Comparison of ENCODE assay signal across 18 cellular contexts in the genomic region with DNA sequence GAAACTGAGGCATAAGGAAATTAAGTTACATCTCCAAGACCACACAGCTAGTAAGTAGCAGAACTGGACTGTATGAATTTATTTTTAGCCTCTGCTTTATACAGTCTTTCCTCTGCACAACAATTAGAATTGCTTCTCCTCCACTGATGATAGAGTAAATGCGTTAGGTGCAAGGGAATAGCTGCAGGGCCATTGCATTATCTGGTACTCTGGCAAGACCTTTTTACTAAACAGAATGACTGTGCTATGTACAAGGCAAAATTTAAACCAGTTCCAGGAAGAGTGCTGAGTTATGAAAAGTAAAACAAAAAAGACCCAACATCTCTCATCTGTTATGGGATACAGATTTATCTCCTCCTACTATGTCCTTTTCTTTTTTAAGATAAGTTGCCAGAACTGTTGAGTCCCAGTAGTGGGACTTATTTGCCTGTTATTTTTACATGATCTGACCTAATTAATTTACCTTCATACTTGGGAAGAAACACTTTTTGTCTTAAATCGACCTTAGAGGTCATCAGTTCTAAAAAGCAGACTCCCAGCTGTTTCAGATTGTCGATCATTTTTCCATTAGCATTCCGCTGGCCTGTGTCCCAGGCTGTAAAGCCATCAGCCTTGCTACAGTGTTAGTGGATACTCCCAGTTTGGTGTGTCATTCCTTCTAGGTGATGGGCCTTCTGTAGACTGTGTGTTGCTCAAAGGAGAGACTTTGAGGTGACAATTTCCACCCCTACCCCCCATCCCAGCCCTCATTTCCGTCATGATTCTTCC.
A peak's percentile ranks its signal among the peaks of the same experiment; 100 is the strongest.
DNase-seq lines count a peak whose midpoint lies in the region; ATAC-seq, FAIRE-seq and TF ChIP-seq lines count a peak whose summit lies in the region.
"Had no signal": no experiment of that assay in that cellular context is flagged by ENCODE, and none has a peak within 500 bp of the region (broad histone marks: within the 10 kb centered on the region; RNA-seq: fewer than 3 reads in every experiment).

No MANE protein-coding gene starts in this region.

- H3K9me3 Mint-ChIP-seq in activated CD4-positive, alpha-beta T cell treated with anti-CD3 and anti-CD28 coated beads, Interleukin-2, amount 10 ng/mL, durations not matched to agents 24 days and 14 days = no peaks in the 10 kb centered on the region
- H3K9me3 Mint-ChIP-seq in CD4-positive, alpha-beta memory T cell = no peaks in the 10 kb centered on the region
- H3K9me3 Mint-ChIP-seq: H9 had no signal

- CTCF ChIA-PET in CD4-positive, alpha-beta memory T cell (lab: Charles Lee; ENCODE audit: partially characterized antibody) = no interaction called here

- H3K9me3 ChIP-seq in SK-N-MC (ENCODE audit: low read depth, low read length) (no peaks in the 10 kb centered on the region), pancreas (no peaks in the 10 kb centered on the region), aorta (ENCODE audit: control insufficient read depth, low read length) (peaks cover 1% of the 10 kb centered on the region)
- no peaks in the 10 kb centered on the region for H3K9me3 ChIP-seq in CD4-positive, alpha-beta memory T cell (ENCODE audit: control insufficient read depth in 1 of 2, low read length in 2 of 2)
- H3K9me3 ChIP-seq: BLaER1 treated with 17β-estradiol and CSF1 and Interleukin-3, amounts not matched to agents 10 nM and 100 nM had no signal

- H3K36me3 Mint-ChIP-seq in activated CD4-positive, alpha-beta T cell treated with anti-CD3 and anti-CD28 coated beads, Interleukin-2, amount 10 ng/mL, durations not matched to agents 24 days and 14 days (ENCODE audit: low read depth) = no peaks in the 10 kb centered on the region
- no peaks in the 10 kb centered on the region for H3K36me3 Mint-ChIP-seq in CD4-positive, alpha-beta memory T cell
- H3K36me3 Mint-ChIP-seq: CD8-positive, alpha-beta memory T cell; IgD-negative memory B cell had no signal

- H3K9ac ChIP-seq in SK-N-MC (ENCODE audit: insufficient read length) = peak overlapping the region; percentile 39
- H3K9ac ChIP-seq: BLaER1 treated with 17β-estradiol and CSF1 and Interleukin-3, amounts not matched to agents 10 nM and 100 nM had no signal

- peak; percentile 29 for DNase-seq in AG08395 (ENCODE audit: low spot score)
- DNase-seq in EH (ENCODE audit: low read depth) = peak; percentile 22
- peak; percentile 62 for DNase-seq in SK-N-MC (ENCODE audit: low read depth, low spot score)
- peak; percentile 40 for DNase-seq in myocyte (ENCODE audit: low read depth)
- no peak for DNase-seq in activated CD4-positive, alpha-beta T cell treated with anti-CD3 and anti-CD28 coated beads, Interleukin-2, amount 10 ng/mL, durations not matched to agents 24 days and 14 days
- no peak for DNase-seq in pancreas
- DNase-seq in aorta = no peak
- DNase-seq in CD4-positive, alpha-beta memory T cell = no peak
- DNase-seq: 8988T; CD8-positive, alpha-beta memory T cell; COR-L47; GDM1; GOT3; H9; KBM-7 had no signal

- ATAC-seq in pancreas (no peak), aorta (ENCODE audit: low FRiP score) (no peak)
- ATAC-seq: HepG2 had no signal

- H3K27me3 ChIP-seq in pancreas (no peaks in the 10 kb centered on the region), aorta (ENCODE audit: control insufficient read depth in 1 of 2, insufficient read depth in 2 of 2, low read length in 1 of 2) (no peaks in the 10 kb centered on the region)
- H3K27me3 ChIP-seq in CD4-positive, alpha-beta memory T cell (ENCODE audit: insufficient read depth, low read length) = no peaks in the 10 kb centered on the region
- H3K27me3 ChIP-seq: BLaER1 treated with 17β-estradiol and CSF1 and Interleukin-3, amounts not matched to agents 10 nM and 100 nM had no signal

- no peak for TF ChIP-seq CTCF in pancreas (IDR thresholded peaks at IDR 0.05)

- WGBS in pancreas, 2 donors = 68 to 74% methylated on average over 5 of the region's 5 CpGs
- WGBS in aorta, 2 donors = 56 to 69% methylated on average over 5 of the region's 5 CpGs

- H3K36me3 ChIP-seq in SK-N-MC (ENCODE audit: insufficient read depth, low read length) = no peaks in the 10 kb centered on the region
- H3K36me3 ChIP-seq in pancreas = no peaks in the 10 kb centered on the region
- no peaks in the 10 kb centered on the region for H3K36me3 ChIP-seq in aorta (ENCODE audit: control insufficient read depth in 1 of 2, insufficient read depth in 2 of 2, low read length in 1 of 2)
- no peaks in the 10 kb centered on the region for H3K36me3 ChIP-seq in CD4-positive, alpha-beta memory T cell (ENCODE audit: insufficient read depth, low read length)
- H3K36me3 ChIP-seq: BLaER1 treated with 17β-estradiol and CSF1 and Interleukin-3, amounts not matched to agents 10 nM and 100 nM had no signal

- no peak overlapping the region for H3K27ac Mint-ChIP-seq in activated CD4-positive, alpha-beta T cell treated with anti-CD3 and anti-CD28 coated beads, Interleukin-2, amount 10 ng/mL, durations not matched to agents 24 days and 14 days
- H3K27ac Mint-ChIP-seq in CD4-positive, alpha-beta memory T cell = no peak overlapping the region
- H3K27ac Mint-ChIP-seq: H9, IgD-negative memory B cell had no signal

- H3K4me3 Mint-ChIP-seq in activated CD4-positive, alpha-beta T cell treated with anti-CD3 and anti-CD28 coated beads, Interleukin-2, amount 10 ng/mL, durations not matched to agents 24 days and 14 days = no peak overlapping the region
- no peak overlapping the region for H3K4me3 Mint-ChIP-seq in CD4-positive, alpha-beta memory T cell
- H3K4me3 Mint-ChIP-seq: CD8-positive, alpha-beta memory T cell; H9; IgD-negative memory B cell had no signal

- H3K27ac ChIP-seq in SK-N-MC = peak overlapping the region; percentile 98
- no peak overlapping the region for H3K27ac ChIP-seq in pancreas
- no peak overlapping the region for H3K27ac ChIP-seq in aorta (ENCODE audit: low read depth in 1 of 2, low read length in 2 of 2)
- no peak overlapping the region for H3K27ac ChIP-seq in CD4-positive, alpha-beta memory T cell (ENCODE audit: low read depth, low read length)
- H3K27ac ChIP-seq: BLaER1 treated with 17β-estradiol and CSF1 and Interleukin-3, amounts not matched to agents 10 nM and 100 nM had no signal

- H3K27me3 Mint-ChIP-seq in activated CD4-positive, alpha-beta T cell treated with anti-CD3 and anti-CD28 coated beads, Interleukin-2, amount 10 ng/mL, durations not matched to agents 24 days and 14 days = peaks cover 2% of the 10 kb centered on the region
- H3K27me3 Mint-ChIP-seq in CD4-positive, alpha-beta memory T cell = no peaks in the 10 kb centered on the region
- H3K27me3 Mint-ChIP-seq: CD8-positive, alpha-beta memory T cell had no signal

- H3K4me3 ChIP-seq in SK-N-MC (peak overlapping the region; percentile 59; the same call in 1 of the 2 replicates), pancreas (no peak overlapping the region), aorta (ENCODE audit: low read length in 2 of 2) (no peak overlapping the region)
- H3K4me3 ChIP-seq in CD4-positive, alpha-beta memory T cell (ENCODE audit: low read length in 2 of 2) = no peak overlapping the region
- H3K4me3 ChIP-seq: BLaER1 treated with 17β-estradiol and CSF1 and Interleukin-3, amounts not matched to agents 10 nM and 100 nM had no signal

- intact Hi-C loops in activated CD4-positive, alpha-beta T cell treated with anti-CD3 and anti-CD28 coated beads, Interleukin-2, amount 10 ng/mL, durations not matched to agents 24 days and 14 days (cut with micrococcal nuclease) = no loop called here
- intact Hi-C loops in pancreas (cut with DNase I) (no loop called here), aorta (cut with DNase I) (no loop called here)
- intact Hi-C loops in CD4-positive, alpha-beta memory T cell (cut with micrococcal nuclease) = loop anchor here (10.0 kb wide), 1 partner anchor 199 kb away; no protein-coding TSS in a partner anchor

- POLR2A ChIA-PET in CD4-positive, alpha-beta memory T cell (lab: Charles Lee; ENCODE audit: partially characterized antibody) = no interaction called here

- FAIRE-seq in pancreas (lab: Jason Lieb, UNC) = no peak
- FAIRE-seq: HepG2 had no signal

- H3K4me1 ChIP-seq in pancreas (no peaks in the 10 kb centered on the region), aorta (ENCODE audit: control insufficient read depth in 1 of 2, insufficient read depth in 2 of 2, low read length in 2 of 2) (no peaks in the 10 kb centered on the region)
- no peaks in the 10 kb centered on the region for H3K4me1 ChIP-seq in CD4-positive, alpha-beta memory T cell (ENCODE audit: insufficient read depth, low read length)

- no peaks in the 10 kb centered on the region for H3K4me1 Mint-ChIP-seq in activated CD4-positive, alpha-beta T cell treated with anti-CD3 and anti-CD28 coated beads, Interleukin-2, amount 10 ng/mL, durations not matched to agents 24 days and 14 days
- H3K4me1 Mint-ChIP-seq in CD4-positive, alpha-beta memory T cell = no peaks in the 10 kb centered on the region
- H3K4me1 Mint-ChIP-seq: CD8-positive, alpha-beta memory T cell; H9; IgD-negative memory B cell had no signal

Comparison
In these comparisons a context has a peak if more than half of its experiments do, and no peak if none do; other contexts are left out.
1. DNase-seq: peak in AG08395 (single experiment), EH (single experiment), SK-N-MC (single experiment) and myocyte (single experiment); none in activated CD4-positive, alpha-beta T cell treated with anti-CD3 and anti-CD28 coated beads, Interleukin-2, amount 10 ng/mL, durations not matched to agents 24 days and 14 days (single experiment), pancreas (0 of 6), aorta (0 of 2) and CD4-positive, alpha-beta memory T cell (0 of 5).